9 cellular contexts compared by ENCODE assay signal in the genomic region with DNA sequence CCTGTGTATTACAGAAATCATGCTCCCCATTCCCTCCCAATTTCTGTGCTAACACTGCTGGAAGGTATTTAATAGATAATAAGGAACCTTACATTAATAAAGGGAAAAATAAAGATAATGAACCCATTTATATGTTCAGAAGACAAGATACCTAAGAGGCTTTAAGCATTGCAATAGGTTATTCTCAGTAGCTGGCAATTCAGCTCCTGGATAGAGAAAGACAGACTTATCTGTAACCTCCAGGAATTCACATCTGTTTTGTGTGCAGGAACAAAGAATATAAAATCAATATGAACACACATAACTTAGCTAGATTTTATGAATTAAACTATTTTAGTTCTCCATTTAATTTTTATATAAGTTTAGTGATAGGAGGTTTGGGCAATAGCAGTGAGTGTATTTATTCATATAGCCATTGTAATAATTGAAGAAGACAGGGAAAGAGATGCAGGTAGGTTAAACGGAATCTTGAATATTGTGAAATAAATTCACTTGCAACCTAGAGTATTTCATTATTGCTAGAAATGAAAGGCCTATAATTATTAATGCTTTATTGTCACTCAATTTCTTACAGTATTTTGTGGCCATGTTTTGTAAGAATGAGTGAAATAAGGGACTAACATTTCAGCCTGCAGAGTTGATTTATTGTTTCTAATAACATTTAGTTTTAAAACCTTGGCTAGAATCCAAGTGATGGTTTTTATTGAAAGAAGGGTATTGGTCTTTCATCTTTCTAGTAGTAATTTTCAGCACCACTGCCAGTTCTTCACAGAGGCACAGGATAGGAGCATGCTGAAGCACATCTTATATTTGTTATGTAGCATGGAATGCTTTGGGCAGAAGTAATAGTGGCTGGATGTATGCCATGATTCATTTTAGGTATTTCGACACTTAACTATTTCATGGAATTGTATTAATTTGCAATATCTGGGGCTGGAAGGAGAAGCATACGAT. TPM values are rescaled to one million over a fixed set of nuclear protein-coding genes. Genes with fewer than 3 reads are reported as not detected.
A peak's percentile ranks its signal among the peaks of the same experiment; 100 is the strongest.
DNase-seq lines count a peak whose midpoint lies in the region; ATAC-seq and TF ChIP-seq lines count a peak whose summit lies in the region.
"Had no signal": no experiment of that assay in that cellular context is flagged by ENCODE, and none has a peak within 500 bp of the region (broad histone marks: within the 10 kb centered on the region; RNA-seq: fewer than 3 reads in every experiment).

No MANE protein-coding gene starts in this region.

- ATAC-seq in activated T-cell treated with anti-CD3 and anti-CD28 coated beads, Interleukin-2, amount 50 U/mL, for 4 hours = no peak

- peak; percentile 38 for DNase-seq in NCI-H2171 treated with DMSO at 0.1 percent for 48 hours (lab: John Stamatoyannopoulos, UW)
- DNase-seq in NCI-H2171 (lab: John Stamatoyannopoulos, UW) = no peak
- DNase-seq in fibroblast of gingiva (ENCODE audit: low read depth) = peak; percentile 58
- DNase-seq in superior temporal gyrus (ENCODE audit: extremely low spot score) = peak; percentile 48
- DNase-seq in globus pallidus (ENCODE audit: low spot score) = no peak
- no peak for DNase-seq in CD1c-positive myeloid dendritic cell (ENCODE audit: extremely low spot score)
- no peak for DNase-seq in activated T-cell treated with anti-CD3 and anti-CD28 coated beads, Interleukin-2, amount 50 U/mL, for 4 hours

- TF ChIP-seq CTCF in OCI-LY1 (IDR thresholded peaks at IDR 0.05; ENCODE audit: low read length) = no peak

- H3K79me2 ChIP-seq in OCI-LY1 (ENCODE audit: insufficient read depth, low read length) = peaks cover 7% of the 10 kb centered on the region; the same call in 1 of the 2 replicates

- H3F3A ChIP-seq in OCI-LY1 (ENCODE audit: insufficient read depth, low read length) = no peaks in the 10 kb centered on the region

- H3K36me3 ChIP-seq in OCI-LY1 (ENCODE audit: insufficient read depth, low read length) = no peaks in the 10 kb centered on the region

- no peak overlapping the region for H3K27ac ChIP-seq in OCI-LY1 (ENCODE audit: low read depth, low read length, poor library complexity, severe bottlenecking)

- H3K4me1 ChIP-seq in OCI-LY1 (ENCODE audit: insufficient read depth, low read length, severe bottlenecking) = peaks cover 30% of the 10 kb centered on the region

- no peaks in the 10 kb centered on the region for H3K27me3 Mint-ChIP-seq in activated T-cell treated with anti-CD3 and anti-CD28 coated beads, Interleukin-2, amount 50 U/mL, for 4 hours (ENCODE audit: low read depth)

- H2AFZ ChIP-seq in OCI-LY1 (ENCODE audit: low read length) = no peak overlapping the region

- peaks cover 1% of the 10 kb centered on the region for H3K36me3 Mint-ChIP-seq in activated T-cell treated with anti-CD3 and anti-CD28 coated beads, Interleukin-2, amount 50 U/mL, for 4 hours (ENCODE audit: insufficient read depth)
- H3K36me3 Mint-ChIP-seq: mesothelial cell of epicardium had no signal

- peaks cover 13% of the 10 kb centered on the region for H3K4me1 Mint-ChIP-seq in activated T-cell treated with anti-CD3 and anti-CD28 coated beads, Interleukin-2, amount 50 U/mL, for 4 hours (ENCODE audit: low read depth)

- no peaks in the 10 kb centered on the region for H3K9me3 Mint-ChIP-seq in activated T-cell treated with anti-CD3 and anti-CD28 coated beads, Interleukin-2, amount 50 U/mL, for 4 hours
- H3K9me3 Mint-ChIP-seq: mesothelial cell of epicardium had no signal

- H3K27me3 ChIP-seq in OCI-LY1 (ENCODE audit: insufficient read depth, low read length) = no peaks in the 10 kb centered on the region

- no peaks in the 10 kb centered on the region for H4K20me1 ChIP-seq in OCI-LY1 (ENCODE audit: insufficient read depth, low read length)

- H3K4me3 Mint-ChIP-seq in activated T-cell treated with anti-CD3 and anti-CD28 coated beads, Interleukin-2, amount 50 U/mL, for 4 hours = no peak overlapping the region
- H3K4me3 Mint-ChIP-seq: mesothelial cell of epicardium had no signal

- peak overlapping the region; percentile 100 for H3K4me2 ChIP-seq in OCI-LY1 (ENCODE audit: low read length)

- peak overlapping the region; percentile 82 for H3K4me3 ChIP-seq in OCI-LY1 (ENCODE audit: low read depth, low read length, poor library complexity, severe bottlenecking)

- peak overlapping the region; percentile 74 for H3K9ac ChIP-seq in OCI-LY1 (ENCODE audit: low read length)

- H3K9me2 ChIP-seq in OCI-LY1 (ENCODE audit: low read depth, low read length) = no peaks in the 10 kb centered on the region

- H3K9me3 ChIP-seq in OCI-LY1 (ENCODE audit: low read length) = no peaks in the 10 kb centered on the region

RNA-seq across cellular contexts. Expression of a gene that starts 1.5 kb away (rescaled TPM):
- total RNA-seq in activated T-cell treated with anti-CD3 and anti-CD28 coated beads, Interleukin-2, amount 50 U/mL, for 4 hours = 10 to 100 TPM; 25.2 to 26.7 (median 25.8) TPM

Comparison
In these comparisons a context has a peak if more than half of its experiments do, and no peak if none do; other contexts are left out.
1. DNase-seq: peak in NCI-H2171 treated with DMSO at 0.1 percent for 48 hours (single experiment), fibroblast of gingiva (single experiment) and superior temporal gyrus (single experiment); none in NCI-H2171 (single experiment), globus pallidus (single experiment), CD1c-positive myeloid dendritic cell (single experiment) and activated T-cell treated with anti-CD3 and anti-CD28 coated beads, Interleukin-2, amount 50 U/mL, for 4 hours (single experiment).